Comparison of ENCODE assay signal across 27 cellular contexts in the genomic region with DNA sequence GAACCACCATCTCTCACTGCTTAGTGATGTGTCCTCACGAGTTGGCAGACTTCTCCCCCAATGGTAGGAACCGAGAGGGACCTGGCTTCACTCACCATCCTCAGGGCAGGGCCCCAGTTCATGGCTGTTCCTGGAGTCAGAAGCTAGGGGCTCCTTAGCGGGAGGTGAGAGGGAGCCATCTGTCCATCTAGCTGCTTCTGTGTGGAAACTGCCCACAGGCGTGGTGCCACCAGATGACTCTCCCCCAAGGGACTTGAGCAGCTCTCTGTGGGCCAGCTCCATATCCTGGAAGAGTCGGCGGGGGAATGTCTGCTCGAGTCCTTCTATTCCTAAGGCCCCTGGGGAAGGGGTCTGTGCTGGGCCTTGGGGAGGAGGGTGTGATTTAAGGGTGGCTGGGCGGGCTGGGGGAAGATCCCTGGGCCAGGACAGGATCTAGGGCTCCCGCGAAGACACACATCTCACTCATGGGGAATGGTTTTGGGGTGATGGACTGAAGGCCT. TPM values are rescaled to one million over a fixed set of nuclear protein-coding genes. Genes with fewer than 3 reads are reported as not detected.
"Had no signal": no experiment of that assay in that cellular context is flagged by ENCODE, and none has a peak within 500 bp of the region (broad histone marks: within the 10 kb centered on the region; RNA-seq: fewer than 3 reads in every experiment).

No MANE protein-coding gene starts in this region.

- H3K4me1 ChIP-seq: psoas muscle had no signal

- ATAC-seq: activated T-cell treated with anti-CD3 and anti-CD28 coated beads, Interleukin-2, amount 50 U/mL, for 4 hours; heart left ventricle; left cardiac atrium; psoas muscle; stimulated activated naive CD8-positive, alpha-beta T cell treated with anti-CD3 and anti-CD28 coated beads, Interleukin-15, Interleukin-2, amounts not matched to agents 100 U/mL and 50 U/mL, for 24 hours; T-cell had no signal

- H3K27me3 ChIP-seq: heart left ventricle, right atrium auricular region, upper lobe of right lung had no signal

- H3K27ac ChIP-seq: epithelial cell of prostate, heart left ventricle, psoas muscle, right atrium auricular region, upper lobe of right lung, VCaP had no signal

- H3K9me3 ChIP-seq: heart left ventricle, psoas muscle, right atrium auricular region, upper lobe of right lung had no signal

- DNase-seq: activated CD4-positive, alpha-beta T cell treated with anti-CD3 and anti-CD28 coated beads, Interleukin-2, amount 50 U/mL, for 48 hours; activated CD8-positive, alpha-beta memory T cell treated with anti-CD3 and anti-CD28 coated beads, Interleukin-2, amount 50 U/mL, for 48 hours; activated naive CD4-positive, alpha-beta T cell; activated naive CD8-positive, alpha-beta T cell treated with anti-CD3 and anti-CD28 coated beads, Interleukin-2, amount 10 ng/mL, durations not matched to agents 7 days and 5 days; activated T-cell treated with anti-CD3 and anti-CD28 coated beads, Interleukin-2, amount 50 U/mL, for 4 hours; amygdala; cerebellar nuclear complex; cortex of kidney; endodermal cell; heart left ventricle; islet precursor cell; left cardiac atrium; midbrain; stimulated activated CD4-positive, alpha-beta T cell treated with anti-CD3 and anti-CD28 coated beads, Interleukin-12 subunit alpha, Interleukin-12 subunit beta, amount 100 ng/mL, for 4 hours; stimulated activated CD4-positive, alpha-beta T cell treated with anti-CD3 and anti-CD28 coated beads, Interleukin-4, amount 100 ng/mL, for 4 hours; stimulated activated naive CD8-positive, alpha-beta T cell treated with anti-CD3 and anti-CD28 coated beads, Interleukin-15, Interleukin-2, amounts not matched to agents 100 U/mL and 50 U/mL, for 24 hours; T-cell; upper lobe of right lung had no signal

- H3K4me3 ChIP-seq: heart left ventricle, psoas muscle, right atrium auricular region, upper lobe of right lung had no signal

RNA-seq across cellular contexts. Expression of a gene that starts 16.3 kb away (rescaled TPM):
- total RNA-seq: activated CD8-positive, alpha-beta memory T cell treated with anti-CD3 and anti-CD28 coated beads for 36 hours; activated naive CD8-positive, alpha-beta T cell treated with anti-CD3 and anti-CD28 coated beads, Interleukin-2, amount 10 ng/mL, durations not matched to agents 7 days and 5 days; activated T-cell treated with anti-CD3 and anti-CD28 coated beads, Interleukin-2, amount 50 U/mL, for 4 hours; activated T-helper 2 cell treated with anti-CD3 and anti-CD28 coated beads, Interferon-gamma antibody, Interleukin-2, Interleukin-4, amounts not matched to agents 10 μg/mL and 5 μg/mL and 100 μg/mL, durations not matched to agents 14 hours and 24 hours and 36 hours; endodermal cell; fibroblast of villous mesenchyme; left cardiac atrium; liver; psoas muscle; right atrium auricular region; skeletal muscle tissue; T-cell had no signal
